15 cellular contexts compared by ENCODE assay signal in the genomic region with DNA sequence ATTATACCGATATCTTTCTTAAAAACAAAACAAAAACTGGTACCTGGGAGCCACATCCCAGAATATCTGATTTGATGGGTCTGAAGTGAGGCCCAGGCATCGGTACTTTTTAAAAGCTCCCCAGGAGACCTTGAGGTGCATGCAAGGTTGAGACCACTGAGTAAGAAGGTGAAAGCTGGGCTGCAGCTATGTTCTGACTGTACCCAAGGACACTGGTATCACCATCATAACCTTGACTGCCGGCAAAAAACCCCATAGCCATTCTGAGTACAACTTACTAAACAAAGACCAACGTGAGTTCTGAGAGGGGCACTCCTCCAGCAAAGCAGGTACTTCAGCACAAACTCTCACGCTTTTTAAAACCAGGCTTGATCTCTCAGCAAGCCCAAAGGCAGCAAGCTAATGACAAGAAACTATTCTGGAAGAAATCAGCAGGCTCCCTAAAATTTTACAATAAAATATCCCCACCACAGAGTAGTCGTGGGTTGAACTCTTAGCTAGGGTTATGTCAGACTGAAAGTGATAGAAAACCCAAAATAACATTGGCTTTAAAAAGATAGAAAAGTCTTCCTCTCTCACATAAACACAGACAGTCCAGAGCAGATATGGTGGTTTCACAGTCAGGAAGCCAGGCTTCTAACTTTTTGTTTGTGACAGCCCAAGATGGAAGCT.
A peak's percentile ranks its signal among the peaks of the same experiment; 100 is the strongest.
DNase-seq lines count a peak whose midpoint lies in the region; ATAC-seq and TF ChIP-seq lines count a peak whose summit lies in the region.
"Had no signal": no experiment of that assay in that cellular context is flagged by ENCODE, and none has a peak within 500 bp of the region (broad histone marks: within the 10 kb centered on the region; RNA-seq: fewer than 3 reads in every experiment).

No MANE protein-coding gene starts in this region.

- intact Hi-C loops in upper lobe of right lung (cut with DNase I), result no loop called here

- H3K9me3 ChIP-seq in HAP-1 (no peaks in the 10 kb centered on the region; the same call in 1 of the 2 replicates), upper lobe of right lung (no peaks in the 10 kb centered on the region)
- H3K9me3 ChIP-seq: body of pancreas had no signal

- ATAC-seq in GM19397 (IDR thresholded peaks at IDR 0.05; ENCODE audit: unreplicated experiment), result peak; percentile 83
- peak; percentile 84 for ATAC-seq in HG02763 (IDR thresholded peaks at IDR 0.05; ENCODE audit: unreplicated experiment)
- peak; percentile 93 for ATAC-seq in HG03442 (IDR thresholded peaks at IDR 0.05; ENCODE audit: unreplicated experiment)
- ATAC-seq in upper lobe of right lung, result no peak
- ATAC-seq: body of pancreas, GM23338 had no signal

- TF ChIP-seq CTCF in GM12875 (IDR thresholded peaks at IDR 0.05; ENCODE audit: borderline replicate concordance, insufficient read depth, low read depth, low read length) (no peak), upper lobe of right lung (IDR thresholded peaks at IDR 0.05) (no peak), endothelial cell (IDR thresholded peaks at IDR 0.05; ENCODE audit: unreplicated experiment) (no peak)

- H3K4me3 Mint-ChIP-seq in endothelial cell (ENCODE audit: unreplicated experiment), result no peak overlapping the region
- H3K4me3 Mint-ChIP-seq: GM23338 had no signal

- H3K27me3 Mint-ChIP-seq in endothelial cell (ENCODE audit: unreplicated experiment), result no peaks in the 10 kb centered on the region

- no peak overlapping the region for H3K27ac Mint-ChIP-seq in endothelial cell (ENCODE audit: unreplicated experiment)
- H3K27ac Mint-ChIP-seq: GM23338 had no signal

- H3K27me3 ChIP-seq in HAP-1 (ENCODE audit: low read depth) (no peaks in the 10 kb centered on the region), upper lobe of right lung (no peaks in the 10 kb centered on the region)
- H3K27me3 ChIP-seq: body of pancreas had no signal

- peaks cover 14% of the 10 kb centered on the region for H3K4me1 Mint-ChIP-seq in endothelial cell (ENCODE audit: unreplicated experiment)

- DNase-seq in HAP-1 (ENCODE audit: low spot score in 2 of 2), result no peak
- no peak for DNase-seq in upper lobe of right lung
- DNase-seq in endothelial cell (ENCODE audit: low spot score), result no peak
- no peak for DNase-seq in foreskin melanocyte
- DNase-seq: ACHN, body of pancreas, DMS 273 treated with DMSO at 0.1 percent for 48 hours, hypothalamus, Karpas-422, RPMI8226 had no signal

- H3K36me3 ChIP-seq in HAP-1 (replicated peaks) (no peaks in the 10 kb centered on the region), upper lobe of right lung (no peaks in the 10 kb centered on the region)

- H3K4me1 ChIP-seq in HAP-1 (no peaks in the 10 kb centered on the region), upper lobe of right lung (no peaks in the 10 kb centered on the region)
- H3K4me1 ChIP-seq: body of pancreas had no signal

- H3K9me3 Mint-ChIP-seq in endothelial cell (ENCODE audit: unreplicated experiment), result no peaks in the 10 kb centered on the region
- H3K9me3 Mint-ChIP-seq: GM23338 had no signal

- in situ Hi-C loops in HAP-1 (cut with MboI; ENCODE audit: low sequenced_read_pairs), result no loop called here

- H3K36me3 Mint-ChIP-seq in endothelial cell (ENCODE audit: low read depth, unreplicated experiment), result no peaks in the 10 kb centered on the region

- H3K4me3 ChIP-seq in GM12875 (ENCODE audit: low read depth, low read length) (peak overlapping the region; percentile 32), HAP-1 (no peak overlapping the region), upper lobe of right lung (no peak overlapping the region)
- H3K4me3 ChIP-seq: body of pancreas, GM23338 had no signal

- no peak overlapping the region for H3K27ac ChIP-seq in upper lobe of right lung
- H3K27ac ChIP-seq: body of pancreas had no signal
